28 cellular contexts compared by ENCODE assay signal in genomic region chr16:85722066-85722465, GRCh38. TPM values are rescaled to one million over a fixed set of nuclear protein-coding genes. Genes with fewer than 3 reads are reported as not detected.
A peak's percentile ranks its signal among the peaks of the same experiment; 100 is the strongest.
DNase-seq lines count a peak whose midpoint lies in the region; ATAC-seq and TF ChIP-seq lines count a peak whose summit lies in the region.
"Had no signal": no experiment of that assay in that cellular context is flagged by ENCODE, and none has a peak within 500 bp of the region (broad histone marks: within the 10 kb centered on the region; RNA-seq: fewer than 3 reads in every experiment).

No MANE protein-coding gene starts in this region.

- H3K36me3 ChIP-seq in WERI-Rb-1 (no peaks in the 10 kb centered on the region), psoas muscle (ENCODE audit: insufficient read depth in 1 of 2, low read depth in 1 of 2) (no peaks in the 10 kb centered on the region)
- H3K36me3 ChIP-seq: esophagus muscularis mucosa, sigmoid colon had no signal

- TF ChIP-seq CTCF in WERI-Rb-1 (IDR thresholded peaks at IDR 0.05; ENCODE audit: low read depth, low read length) (no peak), psoas muscle (IDR thresholded peaks at IDR 0.05) (no peak)

- DNase-seq in DMS 273 (lab: John Stamatoyannopoulos, UW; ENCODE audit: unreplicated experiment) (peak; percentile 36), DMS 273 treated with DMSO at 0.1 percent for 48 hours (lab: John Stamatoyannopoulos, UW) (no peak), NCI-H2107 treated with DMSO at 0.1 percent for 48 hours (lab: John Stamatoyannopoulos, UW; ENCODE audit: unreplicated experiment) (peak; percentile 78), WERI-Rb-1 (no peak), psoas muscle (no peak), GOT3 (lab: John Stamatoyannopoulos, UW) (no peak), SHP77 treated with DMSO at 0.1 percent for 48 hours (lab: John Stamatoyannopoulos, UW) (no peak)
- DNase-seq: activated CD4-positive, alpha-beta T cell treated with anti-CD3 and anti-CD28 coated beads for 36 hours; activated T-cell treated with anti-CD3 and anti-CD28 coated beads for 4 hours; CD4-positive, CD25-positive, alpha-beta regulatory T cell; effector memory CD8-positive, alpha-beta T cell; foreskin keratinocyte; H9; kidney glomerular epithelial cell; mucosa of descending colon; NCI-H1092 treated with DMSO at 0.1 percent for 48 hours; NCI-H82; sigmoid colon; stimulated activated CD4-positive, alpha-beta T cell treated with anti-CD3 and anti-CD28 coated beads, Interleukin-15, amount 100 ng/mL, for 24 hours; stimulated activated naive CD4-positive, alpha-beta T cell; testis had no signal

- WGBS in psoas muscle, 3 donors: 57 to 74% (median 58%) methylated on average over 7 of the region's 7 CpGs

- ATAC-seq in psoas muscle: peak; percentile 65 to 93 (median 92)
- no peak for ATAC-seq in GM18511 (IDR thresholded peaks at IDR 0.05; ENCODE audit: unreplicated experiment)
- ATAC-seq: activated CD4-positive, alpha-beta T cell treated with anti-CD3 and anti-CD28 coated beads for 36 hours; activated naive CD4-positive, alpha-beta T cell treated with anti-CD3 and anti-CD28 coated beads, Interleukin-2, amount 50 U/mL, for 72 hours; effector memory CD8-positive, alpha-beta T cell; foreskin keratinocyte; mucosa of descending colon had no signal

- no peak overlapping the region for H3K4me3 ChIP-seq in WERI-Rb-1 (ENCODE audit: low read depth, low read length)
- no peak overlapping the region for H3K4me3 ChIP-seq in psoas muscle
- H3K4me3 ChIP-seq: coronary artery, esophagus muscularis mucosa, lung, mucosa of descending colon, sigmoid colon, testis had no signal

- H3K27ac ChIP-seq in WERI-Rb-1: peak overlapping the region; percentile 57
- H3K27ac ChIP-seq in psoas muscle: peak overlapping the region; percentile 82
- H3K27ac ChIP-seq: 22Rv1, coronary artery, esophagus muscularis mucosa, foreskin keratinocyte, parathyroid adenoma, sigmoid colon, testis had no signal

- peaks cover 29% of the 10 kb centered on the region for H3K4me1 ChIP-seq in psoas muscle

- intact Hi-C loops in psoas muscle (cut with DNase I): no loop called here

- H3K27me3 ChIP-seq in WERI-Rb-1 (ENCODE audit: insufficient read depth, low read depth, severe bottlenecking) (no peaks in the 10 kb centered on the region), psoas muscle (ENCODE audit: insufficient read depth in 3 of 3, low read length in 2 of 3) (peaks cover 0 to 7% (median 0%) of the 10 kb centered on the region in 3 donors)
- H3K27me3 ChIP-seq: foreskin keratinocyte, sigmoid colon, testis had no signal

- H3K9me3 ChIP-seq in WERI-Rb-1 (ENCODE audit: severe bottlenecking) (no peaks in the 10 kb centered on the region), psoas muscle (no peaks in the 10 kb centered on the region)
- H3K9me3 ChIP-seq: esophagus muscularis mucosa, mucosa of descending colon, sigmoid colon, testis had no signal

RNA-seq across cellular contexts. Expression of gene C16orf74, which starts 28.8 kb away (rescaled TPM):
- total RNA-seq in psoas muscle: under 1 TPM in 2 of 4 donors, not detected in 2; 0.21 to 0.75 TPM
- polyA plus RNA-seq in psoas muscle: 1 to 10 TPM in 1 of 3 donors, under 1 TPM in 2; 0.13 to 3.8 (median 0.24) TPM

RNA-seq across cellular contexts. Expression of gene GINS2, which starts 33.3 kb away (rescaled TPM):
- total RNA-seq in psoas muscle: 1 to 10 TPM; 1.5 to 2.0 (median 1.7) TPM
- polyA plus RNA-seq in psoas muscle: 1 to 10 TPM in 2 of 3 donors, under 1 TPM in 1; 0.93 to 1.2 (median 1.0) TPM

Comparison
In these comparisons a context has a peak if more than half of its experiments do, and no peak if none do; other contexts are left out.
1. DNase-seq: peak in DMS 273 (single experiment) and NCI-H2107 treated with DMSO at 0.1 percent for 48 hours (single experiment); none in DMS 273 treated with DMSO at 0.1 percent for 48 hours (single experiment), WERI-Rb-1 (single experiment), psoas muscle (0 of 2), GOT3 (single experiment) and SHP77 treated with DMSO at 0.1 percent for 48 hours (single experiment).